In genomic region chr15:88865498-88866099, GRCh38 we compare ENCODE assay signal across 16 cellular contexts.
"Had no signal": no experiment of that assay in that cellular context is flagged by ENCODE, and none has a peak within 500 bp of the region (broad histone marks: within the 10 kb centered on the region; RNA-seq: fewer than 3 reads in every experiment).

No MANE protein-coding gene starts in this region.

- H3K9me3 ChIP-seq: colonic mucosa, testis had no signal

- H3K36me3 ChIP-seq: colonic mucosa had no signal

- H2AFZ ChIP-seq: parathyroid adenoma had no signal

- H3K4me1 ChIP-seq: colonic mucosa, parathyroid adenoma, testis had no signal

- H3K27ac ChIP-seq: colonic mucosa, parathyroid adenoma, testis had no signal

- H3K9ac ChIP-seq: parathyroid adenoma had no signal

- H3K4me3 ChIP-seq: colonic mucosa, testis had no signal

- DNase-seq: activated CD4-positive, alpha-beta T cell treated with anti-CD3 and anti-CD28 coated beads for 1 hour; activated CD4-positive, alpha-beta T cell treated with anti-CD3 and anti-CD28 coated beads, Interleukin-2, amount 50 U/mL, for 48 hours; activated CD8-positive, alpha-beta memory T cell treated with anti-CD3 and anti-CD28 coated beads, Interleukin-2, amount 10 ng/mL, durations not matched to agents 7 days and 5 days; activated gamma-delta T cell treated with Interleukin-2 at 50 U/mL for 16 hours; activated T-cell treated with anti-CD3 and anti-CD28 coated beads, Interleukin-2, amount 50 U/mL, for 4 hours; colonic mucosa; effector CD4-positive, alpha-beta T cell; foreskin melanocyte; head of caudate nucleus; retina; stimulated activated CD4-positive, alpha-beta T cell treated with anti-CD3 and anti-CD28 coated beads, Interleukin-4, amount 100 ng/mL, for 1 hour; stimulated activated CD8-positive, alpha-beta memory T cell treated with anti-CD3 and anti-CD28 coated beads, Interleukin-4, amount 100 ng/mL, for 48 hours; stimulated activated naive CD8-positive, alpha-beta T cell treated with anti-CD3 and anti-CD28 coated beads, Interleukin-15, amount 100 ng/mL, for 72 hours; testis had no signal

- FAIRE-seq: astrocyte had no signal

- H3K79me2 ChIP-seq: parathyroid adenoma had no signal

- H3K27me3 ChIP-seq: colonic mucosa, testis had no signal

- ATAC-seq: activated CD8-positive, alpha-beta memory T cell treated with anti-CD3 and anti-CD28 coated beads, Interleukin-2, amount 10 ng/mL, durations not matched to agents 7 days and 5 days; activated T-cell treated with anti-CD3 and anti-CD28 coated beads, Interleukin-2, amount 50 U/mL, for 4 hours; stimulated activated naive CD8-positive, alpha-beta T cell treated with anti-CD3 and anti-CD28 coated beads, Interleukin-15, amount 100 ng/mL, for 72 hours had no signal
